Comparison of ENCODE assay signal across 26 cellular contexts in the genomic region with DNA sequence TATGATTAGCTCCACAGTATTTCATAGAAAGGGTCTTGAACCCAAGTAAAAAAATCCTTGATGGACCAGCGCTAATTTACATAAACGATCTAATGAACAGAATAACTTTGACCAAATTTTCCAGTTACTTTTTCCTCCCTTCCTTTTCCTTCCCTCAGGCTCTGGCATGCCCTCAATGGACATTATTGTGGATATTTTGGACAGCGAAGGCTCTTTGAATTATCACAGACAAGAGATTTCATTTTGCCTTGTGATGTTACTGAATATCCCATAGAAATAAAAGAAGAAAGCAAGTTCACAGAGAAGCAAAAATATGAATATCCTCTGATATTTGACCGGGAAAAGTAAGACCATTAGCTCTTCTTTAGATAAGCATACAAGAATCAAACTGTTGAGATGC.
DNase-seq lines count a peak whose midpoint lies in the region; ATAC-seq, FAIRE-seq and TF ChIP-seq lines count a peak whose summit lies in the region.
"Had no signal": no experiment of that assay in that cellular context is flagged by ENCODE, and none has a peak within 500 bp of the region (broad histone marks: within the 10 kb centered on the region; RNA-seq: fewer than 3 reads in every experiment).

No MANE protein-coding gene starts in this region.

- H3K27ac ChIP-seq in K562 (ENCODE audit: extremely low read depth, low read depth, low read length): no peak overlapping the region
- H3K27ac ChIP-seq in right atrium auricular region: no peak overlapping the region
- no peak overlapping the region for H3K27ac ChIP-seq in A673 (ENCODE audit: low read depth, low read length, poor library complexity, severe bottlenecking)
- no peak overlapping the region for H3K27ac ChIP-seq in SJCRH30
- H3K27ac ChIP-seq: BLaER1 treated with 17β-estradiol and CSF1 and Interleukin-3, amounts not matched to agents 10 nM and 100 nM; C4-2B had no signal

- no peaks in the 10 kb centered on the region for H3K9me1 ChIP-seq in K562 (ENCODE audit: control insufficient read depth, insufficient read depth, low read length)

- no peak for TF ChIP-seq CTCF in K562 (IDR thresholded peaks at IDR 0.05 in 2 of 3, conservative IDR thresholded peaks at IDR 0.05 in 1 of 3; ENCODE audit: insufficient read depth in 2 of 3, low read depth in 1 of 3, low read length in 3 of 3)
- TF ChIP-seq CTCF in right atrium auricular region (IDR thresholded peaks at IDR 0.05): no peak
- TF ChIP-seq CTCF in A673 (conservative IDR thresholded peaks at IDR 0.05; ENCODE audit: low read depth, low read length): no peak

- FAIRE-seq in K562 (lab: Jason Lieb, UNC): no peak
- FAIRE-seq: A204.1, GM12878, GM12892, GM18507 had no signal

- H3K36me3 ChIP-seq in K562 (ENCODE audit: control insufficient read depth, insufficient read depth, low read length): no peaks in the 10 kb centered on the region
- H3K36me3 ChIP-seq in right atrium auricular region: no peaks in the 10 kb centered on the region
- no peaks in the 10 kb centered on the region for H3K36me3 ChIP-seq in A673 (ENCODE audit: insufficient read depth, low read length, poor library complexity, severe bottlenecking)
- no peaks in the 10 kb centered on the region for H3K36me3 ChIP-seq in SJCRH30
- H3K36me3 ChIP-seq: BLaER1 treated with 17β-estradiol and CSF1 and Interleukin-3, amounts not matched to agents 10 nM and 100 nM had no signal

- POLR2A ChIA-PET in K562 (lab: Yijun Ruan, JAX) (interaction anchor here (1.8 kb wide), 1 partner anchor 9 kb away, joined by 6 read pairs; no protein-coding TSS in a partner anchor), A673 (lab: Charles Lee; ENCODE audit: low non-redundant PET) (no interaction called here)

- CTCF ChIA-PET in K562 (lab: Yijun Ruan, JAX; ENCODE audit: low intra/inter-chr PET ratio): no interaction called here
- CTCF ChIA-PET in A673 (lab: Charles Lee): no interaction called here

- peak; percentile 26 for DNase-seq in RPMI7951 (ENCODE audit: low read depth)
- DNase-seq in K562 (ENCODE audit: extremely low read depth in 1 of 4, low spot score in 3 of 4): no peak
- DNase-seq in globus pallidus (ENCODE audit: low spot score): peak; percentile 30
- DNase-seq in pons (ENCODE audit: low spot score): peak; percentile 22
- DNase-seq in right atrium auricular region (ENCODE audit: low spot score): no peak
- no peak for DNase-seq in A673 (ENCODE audit: low spot score)
- DNase-seq in SJCRH30: no peak
- DNase-seq: 8988T; AML-193; CD4-positive, alpha-beta T cell; CD8-positive, alpha-beta T cell; COR-L47; DMS 273 treated with DMSO at 0.1 percent for 48 hours; DMS153; DMS53; DMS79; DND-41; EL; GDM1 had no signal

- TF ChIP-seq EP300 in K562 (IDR thresholded peaks at IDR 0.05; ENCODE audit: low read length): no peak

- no peak for TF ChIP-seq POLR2A in K562 (conservative IDR thresholded peaks at IDR 0.05)

- H3K4me3 ChIP-seq in K562: no peak overlapping the region
- H3K4me3 ChIP-seq in right atrium auricular region: no peak overlapping the region
- H3K4me3 ChIP-seq in A673 (ENCODE audit: low read depth, low read length, poor library complexity, severe bottlenecking): no peak overlapping the region
- H3K4me3 ChIP-seq in SJCRH30: no peak overlapping the region
- H3K4me3 ChIP-seq: BLaER1 treated with 17β-estradiol and CSF1 and Interleukin-3, amounts not matched to agents 10 nM and 100 nM; GM12878 had no signal

- H4K20me1 ChIP-seq in K562 (replicated peaks; ENCODE audit: control insufficient read depth, insufficient read depth, low read length): no peaks in the 10 kb centered on the region
- H4K20me1 ChIP-seq: BLaER1 treated with 17β-estradiol and CSF1 and Interleukin-3, amounts not matched to agents 10 nM and 100 nM had no signal

- BruUV-seq in K562 (replicated peaks; lab: Mats Ljungman, UMichigan) (no TSS peak), A673 (replicated peaks; lab: Mats Ljungman, UMichigan) (no TSS peak)

- H3K27me3 ChIP-seq in K562 (ENCODE audit: control insufficient read depth in 2 of 2, insufficient read depth in 2 of 2, low read length in 2 of 2) (no peaks in the 10 kb centered on the region), right atrium auricular region (no peaks in the 10 kb centered on the region), A673 (replicated peaks; ENCODE audit: insufficient read depth, low read depth, low read length, poor library complexity) (no peaks in the 10 kb centered on the region), SJCRH30 (no peaks in the 10 kb centered on the region)
- H3K27me3 ChIP-seq: BLaER1 treated with 17β-estradiol and CSF1 and Interleukin-3, amounts not matched to agents 10 nM and 100 nM had no signal

- intact Hi-C loops in K562 (cut with micrococcal nuclease): no loop called here
- intact Hi-C loops in A673 (cut with micrococcal nuclease; ENCODE audit: unreplicated experiment): no loop called here

- TF ChIP-seq RAD21 in K562 (CRISPR knock-in tag; conservative IDR thresholded peaks at IDR 0.05 in 1 of 2, IDR thresholded peaks at IDR 0.05 in 1 of 2): no peak

- ATAC-seq in K562 (no peak), GM21825 (IDR thresholded peaks at IDR 0.05; ENCODE audit: unreplicated experiment) (no peak)
- ATAC-seq: CD8-positive, alpha-beta T cell; GM12878 had no signal

- peak overlapping the region; percentile 1; the same call in 1 of the 2 replicates for H2AFZ ChIP-seq in K562 (ENCODE audit: low read depth, low read length)

- H3K79me2 ChIP-seq in K562 (ENCODE audit: control insufficient read depth, insufficient read depth, low read length): no peaks in the 10 kb centered on the region

- H3K4me1 ChIP-seq in K562 (replicated peaks in 1 of 2; ENCODE audit: control insufficient read depth in 2 of 2, insufficient read depth in 2 of 2, low read length in 2 of 2) (no peaks in the 10 kb centered on the region; a peak in 1 of 5 replicates), right atrium auricular region (no peaks in the 10 kb centered on the region), A673 (ENCODE audit: insufficient read depth, low read length, poor library complexity, severe bottlenecking) (no peaks in the 10 kb centered on the region), SJCRH30 (no peaks in the 10 kb centered on the region)
- H3K4me1 ChIP-seq: BLaER1 treated with 17β-estradiol and CSF1 and Interleukin-3, amounts not matched to agents 10 nM and 100 nM had no signal

- in situ Hi-C loops in K562 (cut with MboI): no loop called here

- WGBS in K562 (ENCODE audit: insufficient coverage, low coverage, missing lambda C conversion rate): 46% methylated on average over 4 of the region's 4 CpGs

- H3K9ac ChIP-seq in K562 (ENCODE audit: insufficient read depth in 1 of 2, low read depth in 2 of 2, low read length in 2 of 2): no peak overlapping the region
- H3K9ac ChIP-seq: BLaER1 treated with 17β-estradiol and CSF1 and Interleukin-3, amounts not matched to agents 10 nM and 100 nM had no signal

- no peak overlapping the region for H3K4me2 ChIP-seq in K562 (ENCODE audit: insufficient read depth, low read length)
- H3K4me2 ChIP-seq: BLaER1 treated with 17β-estradiol and CSF1 and Interleukin-3, amounts not matched to agents 10 nM and 100 nM had no signal

- no peaks in the 10 kb centered on the region for H3K9me3 ChIP-seq in K562 (replicated peaks; ENCODE audit: control insufficient read depth, insufficient read depth, low read depth, low read length)
- no peaks in the 10 kb centered on the region for H3K9me3 ChIP-seq in right atrium auricular region
- H3K9me3 ChIP-seq in A673 (ENCODE audit: low read depth, low read length, poor library complexity, severe bottlenecking): no peaks in the 10 kb centered on the region
- no peaks in the 10 kb centered on the region for H3K9me3 ChIP-seq in SJCRH30 (replicated peaks)
- H3K9me3 ChIP-seq: BLaER1 treated with 17β-estradiol and CSF1 and Interleukin-3, amounts not matched to agents 10 nM and 100 nM had no signal

TF ChIP-seq in K562, 482 proteins besides CTCF, POLR2A, EP300 and RAD21 (continues in another document):
- TF ChIP-seq, protein P1, sequence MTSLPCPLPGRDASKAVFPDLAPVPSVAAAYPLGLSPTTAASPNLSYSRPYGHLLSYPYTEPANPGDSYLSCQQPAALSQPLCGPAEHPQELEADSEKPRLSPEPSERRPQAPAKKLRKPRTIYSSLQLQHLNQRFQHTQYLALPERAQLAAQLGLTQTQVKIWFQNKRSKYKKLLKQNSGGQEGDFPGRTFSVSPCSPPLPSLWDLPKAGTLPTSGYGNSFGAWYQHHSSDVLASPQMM (CRISPR knock-in tag; IDR thresholded peaks at IDR 0.05): no peak
- TF ChIP-seq EGR1 (conservative IDR thresholded peaks at IDR 0.05): no peak
- TF ChIP-seq ZNF639 (CRISPR knock-in tag; conservative IDR thresholded peaks at IDR 0.05 in 1 of 2, IDR thresholded peaks at IDR 0.05 in 1 of 2): no peak
- TF ChIP-seq NR2C1 (IDR thresholded peaks at IDR 0.05): no peak
- TF ChIP-seq NR2C1 (tag; IDR thresholded peaks at IDR 0.05): no peak
- TF ChIP-seq GATAD2A (IDR thresholded peaks at IDR 0.05): no peak
- no peak for TF ChIP-seq POLR2H (tag; IDR thresholded peaks at IDR 0.05; ENCODE audit: low read depth)
- no peak for TF ChIP-seq ZBTB8A (IDR thresholded peaks at IDR 0.05; ENCODE audit: partially characterized antibody)
- no peak for TF ChIP-seq TAL1 (IDR thresholded peaks at IDR 0.05)
- TF ChIP-seq SRSF7 (optimal IDR thresholded peaks at IDR 0.05; ENCODE audit: low read depth, low read length): no peak
- no peak for TF ChIP-seq MLX (CRISPR knock-in tag; conservative IDR thresholded peaks at IDR 0.05)
- TF ChIP-seq ZNF24 (IDR thresholded peaks at IDR 0.05): no peak
- TF ChIP-seq CEBPB (tag; IDR thresholded peaks at IDR 0.05): no peak
- no peak for TF ChIP-seq ZNF274 (IDR thresholded peaks at IDR 0.05; ENCODE audit: borderline replicate concordance, low read depth, low read length)

Comparison
In these comparisons a context has a peak if more than half of its experiments do, and no peak if none do; other contexts are left out.
1. DNase-seq: peak in RPMI7951 (single experiment), globus pallidus (single experiment) and pons (single experiment); none in K562 (0 of 4), right atrium auricular region (single experiment), A673 (single experiment) and SJCRH30 (0 of 2).